Comparison of ENCODE assay signal across 1 cellular context in genomic region chr6:119443993-119444641, GRCh38.
TF ChIP-seq lines count a peak whose summit lies in the region.

No MANE protein-coding gene starts in this region.

TF ChIP-seq in HepG2, 621 proteins besides CTCF, POLR2A, EP300 and RAD21 (continued from another document):
- TF ChIP-seq TFAP4 (IDR thresholded peaks at IDR 0.05; ENCODE audit: borderline replicate concordance, low read depth) (no peak), ZNF772 (CRISPR knock-in tag; IDR thresholded peaks at IDR 0.05) (no peak), DR1 (CRISPR knock-in tag; IDR thresholded peaks at IDR 0.05) (no peak), ZFP91 (CRISPR knock-in tag; IDR thresholded peaks at IDR 0.05; ENCODE audit: borderline replicate concordance) (no peak), MIER2 (CRISPR knock-in tag; IDR thresholded peaks at IDR 0.05) (no peak), ZNF20 (CRISPR knock-in tag; IDR thresholded peaks at IDR 0.05) (no peak), GLI4 (CRISPR knock-in tag; IDR thresholded peaks at IDR 0.05; ENCODE audit: borderline replicate concordance) (no peak), ZBTB14 (CRISPR knock-in tag; IDR thresholded peaks at IDR 0.05) (no peak)
